ENCODE assay signal across 20 cellular contexts in the genomic region with DNA sequence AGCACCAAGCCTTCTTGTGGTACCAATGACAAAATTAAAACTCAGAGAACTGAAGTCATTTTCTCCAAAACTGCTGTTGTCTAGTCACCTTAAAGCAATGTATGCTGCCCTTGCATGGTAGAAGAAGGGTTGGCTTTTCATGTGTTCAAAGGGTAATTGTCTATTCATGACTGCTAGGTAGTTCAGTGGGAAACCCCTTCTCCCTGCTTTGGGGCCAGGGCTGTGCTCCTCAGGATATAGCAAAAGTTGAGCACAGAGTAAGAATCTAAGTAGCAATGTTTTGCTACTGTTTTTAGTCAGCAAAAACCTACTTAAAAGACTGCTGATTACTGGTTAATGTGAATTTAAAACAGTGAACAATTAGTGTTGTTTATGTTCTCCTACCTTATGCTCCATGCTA. TPM values are rescaled to one million over a fixed set of nuclear protein-coding genes. Genes with fewer than 3 reads are reported as not detected.
A peak's percentile ranks its signal among the peaks of the same experiment; 100 is the strongest.
DNase-seq lines count a peak whose midpoint lies in the region; ATAC-seq, FAIRE-seq and TF ChIP-seq lines count a peak whose summit lies in the region.
"Had no signal": no experiment of that assay in that cellular context is flagged by ENCODE, and none has a peak within 500 bp of the region (broad histone marks: within the 10 kb centered on the region; RNA-seq: fewer than 3 reads in every experiment).

No MANE protein-coding gene starts in this region.

- no peak for TF ChIP-seq CTCF in activated CD8-positive, alpha-beta T cell treated with anti-CD3 and anti-CD28 coated beads for 36 hours (IDR thresholded peaks at IDR 0.05)

- peak; percentile 39 for ATAC-seq in activated CD4-positive, alpha-beta T cell treated with anti-CD3 and anti-CD28 coated beads for 36 hours
- ATAC-seq in activated CD8-positive, alpha-beta T cell treated with anti-CD3 and anti-CD28 coated beads for 36 hours: peak; percentile 27
- no peak for ATAC-seq in activated CD8-positive, alpha-beta T cell treated with anti-CD3 and anti-CD28 coated beads, Interleukin-2, amount 10 ng/mL, durations not matched to agents 7 days and 5 days
- ATAC-seq: A549; CD8-positive, alpha-beta T cell had no signal

- FAIRE-seq in GM19239 (lab: Jason Lieb, UNC): no peak
- FAIRE-seq: D721Med, G401.6, GM12891 had no signal

- POLR2A ChIA-PET in activated CD4-positive, alpha-beta T cell treated with anti-CD3 and anti-CD28 coated beads for 36 hours (lab: Charles Lee): no interaction called here
- POLR2A ChIA-PET in activated CD8-positive, alpha-beta T cell treated with anti-CD3 and anti-CD28 coated beads for 36 hours (lab: Charles Lee): no interaction called here
- POLR2A ChIA-PET in activated CD8-positive, alpha-beta T cell treated with anti-CD3 and anti-CD28 coated beads, Interleukin-2, amount 10 ng/mL, durations not matched to agents 7 days and 5 days (lab: Charles Lee): no interaction called here

- intact Hi-C loops in activated CD4-positive, alpha-beta T cell treated with anti-CD3 and anti-CD28 coated beads for 36 hours (cut with DNase I, micrococcal nuclease): no loop called here
- intact Hi-C loops in activated CD8-positive, alpha-beta T cell treated with anti-CD3 and anti-CD28 coated beads for 36 hours (cut with micrococcal nuclease): no loop called here
- intact Hi-C loops in activated naive CD4-positive, alpha-beta T cell treated with anti-CD3 and anti-CD28 coated beads for 36 hours (cut with micrococcal nuclease): no loop called here

- no peaks in the 10 kb centered on the region for H3K27me3 Mint-ChIP-seq in activated CD4-positive, alpha-beta T cell treated with anti-CD3 and anti-CD28 coated beads for 36 hours
- H3K27me3 Mint-ChIP-seq in activated CD8-positive, alpha-beta T cell treated with anti-CD3 and anti-CD28 coated beads for 36 hours: no peaks in the 10 kb centered on the region
- no peaks in the 10 kb centered on the region for H3K27me3 Mint-ChIP-seq in activated CD8-positive, alpha-beta T cell treated with anti-CD3 and anti-CD28 coated beads, Interleukin-2, amount 10 ng/mL, durations not matched to agents 7 days and 5 days (ENCODE audit: low read depth)
- H3K27me3 Mint-ChIP-seq in activated naive CD4-positive, alpha-beta T cell treated with anti-CD3 and anti-CD28 coated beads for 36 hours (ENCODE audit: low read depth): no peaks in the 10 kb centered on the region
- H3K27me3 Mint-ChIP-seq: CD4-positive, alpha-beta T cell had no signal

- no peak overlapping the region for H3K4me3 Mint-ChIP-seq in activated CD4-positive, alpha-beta T cell treated with anti-CD3 and anti-CD28 coated beads for 36 hours
- H3K4me3 Mint-ChIP-seq in activated CD8-positive, alpha-beta T cell treated with anti-CD3 and anti-CD28 coated beads for 36 hours: no peak overlapping the region
- H3K4me3 Mint-ChIP-seq in activated CD8-positive, alpha-beta T cell treated with anti-CD3 and anti-CD28 coated beads, Interleukin-2, amount 10 ng/mL, durations not matched to agents 7 days and 5 days: no peak overlapping the region
- H3K4me3 Mint-ChIP-seq in activated naive CD4-positive, alpha-beta T cell treated with anti-CD3 and anti-CD28 coated beads for 36 hours: no peak overlapping the region
- H3K4me3 Mint-ChIP-seq: B cell; CD4-positive, alpha-beta T cell; CD8-positive, alpha-beta T cell had no signal

- H3K27ac Mint-ChIP-seq in activated CD4-positive, alpha-beta T cell treated with anti-CD3 and anti-CD28 coated beads for 36 hours: no peak overlapping the region
- H3K27ac Mint-ChIP-seq in activated CD8-positive, alpha-beta T cell treated with anti-CD3 and anti-CD28 coated beads for 36 hours: no peak overlapping the region
- H3K27ac Mint-ChIP-seq in activated CD8-positive, alpha-beta T cell treated with anti-CD3 and anti-CD28 coated beads, Interleukin-2, amount 10 ng/mL, durations not matched to agents 7 days and 5 days: no peak overlapping the region
- H3K27ac Mint-ChIP-seq in activated naive CD4-positive, alpha-beta T cell treated with anti-CD3 and anti-CD28 coated beads for 36 hours: no peak overlapping the region
- H3K27ac Mint-ChIP-seq: B cell; CD4-positive, alpha-beta T cell; CD8-positive, alpha-beta T cell had no signal

- H3K36me3 Mint-ChIP-seq in activated CD4-positive, alpha-beta T cell treated with anti-CD3 and anti-CD28 coated beads for 36 hours (ENCODE audit: low read depth): no peaks in the 10 kb centered on the region
- H3K36me3 Mint-ChIP-seq in activated CD8-positive, alpha-beta T cell treated with anti-CD3 and anti-CD28 coated beads for 36 hours (ENCODE audit: low read depth): no peaks in the 10 kb centered on the region
- no peaks in the 10 kb centered on the region for H3K36me3 Mint-ChIP-seq in activated CD8-positive, alpha-beta T cell treated with anti-CD3 and anti-CD28 coated beads, Interleukin-2, amount 10 ng/mL, durations not matched to agents 7 days and 5 days (ENCODE audit: low read depth)
- H3K36me3 Mint-ChIP-seq in activated naive CD4-positive, alpha-beta T cell treated with anti-CD3 and anti-CD28 coated beads for 36 hours (ENCODE audit: low read depth): no peaks in the 10 kb centered on the region
- H3K36me3 Mint-ChIP-seq: CD8-positive, alpha-beta T cell had no signal

- H3K4me1 Mint-ChIP-seq in activated CD4-positive, alpha-beta T cell treated with anti-CD3 and anti-CD28 coated beads for 36 hours: no peaks in the 10 kb centered on the region
- H3K4me1 Mint-ChIP-seq in activated CD8-positive, alpha-beta T cell treated with anti-CD3 and anti-CD28 coated beads for 36 hours (ENCODE audit: low read depth): no peaks in the 10 kb centered on the region
- no peaks in the 10 kb centered on the region for H3K4me1 Mint-ChIP-seq in activated CD8-positive, alpha-beta T cell treated with anti-CD3 and anti-CD28 coated beads, Interleukin-2, amount 10 ng/mL, durations not matched to agents 7 days and 5 days (ENCODE audit: low read depth)
- no peaks in the 10 kb centered on the region for H3K4me1 Mint-ChIP-seq in activated naive CD4-positive, alpha-beta T cell treated with anti-CD3 and anti-CD28 coated beads for 36 hours (ENCODE audit: low read depth)
- H3K4me1 Mint-ChIP-seq: B cell had no signal

- CTCF ChIA-PET in activated CD4-positive, alpha-beta T cell treated with anti-CD3 and anti-CD28 coated beads for 36 hours (lab: Charles Lee): no interaction called here
- CTCF ChIA-PET in activated CD8-positive, alpha-beta T cell treated with anti-CD3 and anti-CD28 coated beads for 36 hours (lab: Charles Lee): no interaction called here
- CTCF ChIA-PET in activated CD8-positive, alpha-beta T cell treated with anti-CD3 and anti-CD28 coated beads, Interleukin-2, amount 10 ng/mL, durations not matched to agents 7 days and 5 days (lab: Charles Lee): no interaction called here
- CTCF ChIA-PET in activated naive CD4-positive, alpha-beta T cell treated with anti-CD3 and anti-CD28 coated beads for 36 hours (lab: Charles Lee): no interaction called here

- peaks cover 7% of the 10 kb centered on the region for H3K9me3 Mint-ChIP-seq in activated CD4-positive, alpha-beta T cell treated with anti-CD3 and anti-CD28 coated beads for 36 hours (ENCODE audit: low read depth)
- H3K9me3 Mint-ChIP-seq in activated CD8-positive, alpha-beta T cell treated with anti-CD3 and anti-CD28 coated beads for 36 hours: peaks cover 5% of the 10 kb centered on the region
- no peaks in the 10 kb centered on the region for H3K9me3 Mint-ChIP-seq in activated CD8-positive, alpha-beta T cell treated with anti-CD3 and anti-CD28 coated beads, Interleukin-2, amount 10 ng/mL, durations not matched to agents 7 days and 5 days (ENCODE audit: insufficient read depth)
- no peaks in the 10 kb centered on the region for H3K9me3 Mint-ChIP-seq in activated naive CD4-positive, alpha-beta T cell treated with anti-CD3 and anti-CD28 coated beads for 36 hours
- H3K9me3 Mint-ChIP-seq: CD4-positive, alpha-beta T cell had no signal

- DNase-seq in activated CD4-positive, alpha-beta T cell treated with anti-CD3 and anti-CD28 coated beads for 36 hours: peak; percentile 5
- no peak for DNase-seq in activated CD4-positive, alpha-beta T cell treated with anti-CD3 and anti-CD28 coated beads for 4 hours
- no peak for DNase-seq in activated CD8-positive, alpha-beta T cell treated with anti-CD3 and anti-CD28 coated beads for 36 hours
- DNase-seq in activated CD8-positive, alpha-beta T cell treated with anti-CD3 and anti-CD28 coated beads, Interleukin-2, amount 10 ng/mL, durations not matched to agents 7 days and 5 days: no peak
- DNase-seq in activated naive CD4-positive, alpha-beta T cell treated with anti-CD3 and anti-CD28 coated beads for 36 hours: peak; percentile 20
- no peak for DNase-seq in activated naive CD4-positive, alpha-beta T cell (lab: John Stamatoyannopoulos, UW)
- DNase-seq in GM19239 (ENCODE audit: insufficient read length, low spot score): no peak
- DNase-seq: AML-193; Caco-2; Calu3; CD4-positive, alpha-beta T cell; CD8-positive, alpha-beta T cell; DMS79 treated with DMSO at 0.1 percent for 48 hours; GF-D8 had no signal

RNA-seq across cellular contexts. Expression of gene FAM9B, which starts 30.8 kb away (rescaled TPM):
- not detected for total RNA-seq in activated CD4-positive, alpha-beta T cell treated with anti-CD3 and anti-CD28 coated beads for 36 hours
- total RNA-seq in activated CD8-positive, alpha-beta T cell treated with anti-CD3 and anti-CD28 coated beads for 36 hours: not detected
- not detected for total RNA-seq in activated CD8-positive, alpha-beta T cell treated with anti-CD3 and anti-CD28 coated beads, Interleukin-2, amount 10 ng/mL, durations not matched to agents 7 days and 5 days
- total RNA-seq in activated naive CD4-positive, alpha-beta T cell treated with anti-CD3 and anti-CD28 coated beads for 36 hours: not detected
- total RNA-seq: A172; B cell; Caco-2; CD4-positive, alpha-beta T cell; CD8-positive, alpha-beta T cell had no signal

Comparison
In these comparisons a context has a peak if more than half of its experiments do, and no peak if none do; other contexts are left out.
1. DNase-seq: peak in activated CD4-positive, alpha-beta T cell treated with anti-CD3 and anti-CD28 coated beads for 36 hours (single experiment) and activated naive CD4-positive, alpha-beta T cell treated with anti-CD3 and anti-CD28 coated beads for 36 hours (single experiment); none in activated CD4-positive, alpha-beta T cell treated with anti-CD3 and anti-CD28 coated beads for 4 hours (0 of 2), activated CD8-positive, alpha-beta T cell treated with anti-CD3 and anti-CD28 coated beads for 36 hours (single experiment), activated CD8-positive, alpha-beta T cell treated with anti-CD3 and anti-CD28 coated beads, Interleukin-2, amount 10 ng/mL, durations not matched to agents 7 days and 5 days (single experiment), activated naive CD4-positive, alpha-beta T cell (0 of 4) and GM19239 (single experiment).